ENCODE assay signal across 8 cellular contexts in the genomic region with DNA sequence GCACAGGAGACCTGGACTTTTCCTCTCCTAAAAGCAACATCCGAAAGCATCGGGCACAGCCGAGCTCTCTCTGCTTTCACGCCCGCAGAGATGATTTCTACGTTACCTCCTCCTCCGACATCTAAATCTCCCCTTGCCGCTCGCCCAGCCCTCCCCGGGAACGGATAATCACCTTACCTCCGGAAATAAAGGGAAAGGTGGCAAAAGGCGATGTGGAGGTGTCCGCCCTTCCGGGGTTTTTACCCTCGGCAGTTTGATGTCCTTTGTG. TPM values are rescaled to one million over a fixed set of nuclear protein-coding genes. Genes with fewer than 3 reads are reported as not detected.
DNase-seq lines count a peak whose midpoint lies in the region; ATAC-seq and TF ChIP-seq lines count a peak whose summit lies in the region.

No MANE protein-coding gene starts in this region.

- peaks cover 0 to 21% of the 10 kb centered on the region in 2 donors for H3K27me3 ChIP-seq in tibial nerve

- no peak overlapping the region for H3K27ac Mint-ChIP-seq in activated T-cell treated with anti-CD3 and anti-CD28 coated beads, Interleukin-2, amount 50 U/mL, for 24 hours
- no peak overlapping the region for H3K27ac Mint-ChIP-seq in activated naive CD8-positive, alpha-beta T cell treated with anti-CD3 and anti-CD28 coated beads, Interleukin-2, amount 50 U/mL, for 24 hours

- no peaks in the 10 kb centered on the region for H3K9me3 Mint-ChIP-seq in activated T-cell treated with anti-CD3 and anti-CD28 coated beads, Interleukin-2, amount 50 U/mL, for 24 hours
- no peaks in the 10 kb centered on the region for H3K9me3 Mint-ChIP-seq in activated naive CD8-positive, alpha-beta T cell treated with anti-CD3 and anti-CD28 coated beads, Interleukin-2, amount 50 U/mL, for 24 hours

- H3K4me3 ChIP-seq in tibial nerve: peak overlapping the region; percentile 33 to 87 (median 65)

- H3K36me3 ChIP-seq in tibial nerve: no peaks in the 10 kb centered on the region

- TF ChIP-seq POLR2A in tibial nerve (IDR thresholded peaks at IDR 0.05): no peak

- H3K4me3 Mint-ChIP-seq in activated T-cell treated with anti-CD3 and anti-CD28 coated beads, Interleukin-2, amount 50 U/mL, for 24 hours: no peak overlapping the region
- H3K4me3 Mint-ChIP-seq in activated naive CD8-positive, alpha-beta T cell treated with anti-CD3 and anti-CD28 coated beads, Interleukin-2, amount 50 U/mL, for 24 hours: no peak overlapping the region

- peaks cover 0 to 35% (median 12%) of the 10 kb centered on the region in 4 donors for H3K4me1 ChIP-seq in tibial nerve

- no peaks in the 10 kb centered on the region for H3K27me3 Mint-ChIP-seq in activated T-cell treated with anti-CD3 and anti-CD28 coated beads, Interleukin-2, amount 50 U/mL, for 24 hours
- no peaks in the 10 kb centered on the region for H3K27me3 Mint-ChIP-seq in activated naive CD8-positive, alpha-beta T cell treated with anti-CD3 and anti-CD28 coated beads, Interleukin-2, amount 50 U/mL, for 24 hours

- peaks cover 21% of the 10 kb centered on the region for H3K36me3 Mint-ChIP-seq in activated T-cell treated with anti-CD3 and anti-CD28 coated beads, Interleukin-2, amount 50 U/mL, for 24 hours (ENCODE audit: low read depth)
- peaks cover 25% of the 10 kb centered on the region for H3K36me3 Mint-ChIP-seq in activated naive CD8-positive, alpha-beta T cell treated with anti-CD3 and anti-CD28 coated beads, Interleukin-2, amount 50 U/mL, for 24 hours (ENCODE audit: low read depth)

- peaks cover 42% of the 10 kb centered on the region for H3K4me1 Mint-ChIP-seq in activated T-cell treated with anti-CD3 and anti-CD28 coated beads, Interleukin-2, amount 50 U/mL, for 24 hours (ENCODE audit: low read depth)
- H3K4me1 Mint-ChIP-seq in activated naive CD8-positive, alpha-beta T cell treated with anti-CD3 and anti-CD28 coated beads, Interleukin-2, amount 50 U/mL, for 24 hours: peaks cover 42% of the 10 kb centered on the region

- peak; percentile 0 for ATAC-seq in activated naive CD8-positive, alpha-beta T cell treated with anti-CD3 and anti-CD28 coated beads, Interleukin-2, amount 50 U/mL, for 24 hours
- ATAC-seq in HG03135 (IDR thresholded peaks at IDR 0.05; ENCODE audit: unreplicated experiment): no peak
- no peak for ATAC-seq in HG03280 (IDR thresholded peaks at IDR 0.05; ENCODE audit: unreplicated experiment)

- TF ChIP-seq EP300 in tibial nerve (IDR thresholded peaks at IDR 0.05): no peak

- no peaks in the 10 kb centered on the region for H3K9me3 ChIP-seq in tibial nerve

- peak overlapping the region in 3 of 4 donors; percentile 47 to 84 (median 58) for H3K27ac ChIP-seq in tibial nerve

- WGBS in tibial nerve, 2 donors: 0 to 2% methylated on average over 16 of the region's 16 CpGs

- DNase-seq in activated T-cell treated with anti-CD3 and anti-CD28 coated beads for 4 hours (peak; percentile 25), kidney glomerular epithelial cell (lab: John Stamatoyannopoulos, UW) (peak; percentile 61), tibial nerve (ENCODE audit: low spot score in 2 of 2) (no peak), amniotic stem cell (lab: John Stamatoyannopoulos, UW) (no peak)
- DNase-seq in activated T-cell treated with anti-CD3 and anti-CD28 coated beads, Interleukin-2, amount 50 U/mL, for 24 hours: no peak
- DNase-seq in activated naive CD8-positive, alpha-beta T cell treated with anti-CD3 and anti-CD28 coated beads, Interleukin-2, amount 50 U/mL, for 24 hours: no peak

- TF ChIP-seq CTCF in tibial nerve (IDR thresholded peaks at IDR 0.05): no peak

RNA-seq across cellular contexts. Expression of a gene that starts 0.6 kb away (rescaled TPM):
- 10 to 100 TPM in 2 of 4 donors, 1 to 10 TPM in 2; 7.0 to 11.8 (median 9.5) TPM for total RNA-seq in tibial nerve

Comparison
In these comparisons a context has a peak if more than half of its experiments do, and no peak if none do; other contexts are left out.
1. DNase-seq: peak in activated T-cell treated with anti-CD3 and anti-CD28 coated beads for 4 hours (single experiment) and kidney glomerular epithelial cell (single experiment); none in activated T-cell treated with anti-CD3 and anti-CD28 coated beads, Interleukin-2, amount 50 U/mL, for 24 hours (single experiment), activated naive CD8-positive, alpha-beta T cell treated with anti-CD3 and anti-CD28 coated beads, Interleukin-2, amount 50 U/mL, for 24 hours (single experiment), tibial nerve (0 of 2) and amniotic stem cell (single experiment).